In genomic region chr3:128555098-128555825, GRCh38 we compare ENCODE assay signal across 13 cellular contexts.
DNase-seq lines count a peak whose midpoint lies in the region; ATAC-seq, FAIRE-seq and TF ChIP-seq lines count a peak whose summit lies in the region.
"Had no signal": no experiment of that assay in that cellular context is flagged by ENCODE, and none has a peak within 500 bp of the region (broad histone marks: within the 10 kb centered on the region; RNA-seq: fewer than 3 reads in every experiment).

No MANE protein-coding gene starts in this region.

- POLR2A ChIA-PET in HepG2 (lab: Yijun Ruan, JAX) = no interaction called here
- POLR2A ChIA-PET in naive thymus-derived CD8-positive, alpha-beta T cell (lab: Charles Lee) = no interaction called here

- no peaks in the 10 kb centered on the region for H3K36me3 Mint-ChIP-seq in naive thymus-derived CD8-positive, alpha-beta T cell

- BruUV-seq in HepG2 (replicated peaks; lab: Mats Ljungman, UMichigan) = no TSS peak

- H3K27ac Mint-ChIP-seq in naive thymus-derived CD8-positive, alpha-beta T cell = peak overlapping the region in 1 of 10 donors; percentile 71
- H3K27ac Mint-ChIP-seq: activated T-helper 2 cell treated with anti-CD3 and anti-CD28 coated beads, Interferon-gamma antibody, Interleukin-2, Interleukin-4, amounts not matched to agents 10 μg/mL and 5 μg/mL and 100 μg/mL, durations not matched to agents 14 hours and 24 hours and 36 hours had no signal

- WGBS in liver = 6% methylated on average over 68 of the region's 68 CpGs
- 23% methylated on average over 8 of the region's 68 CpGs for WGBS in HepG2 (ENCODE audit: low lambda C conversion rate)

- no peaks in the 10 kb centered on the region for H4K20me1 ChIP-seq in HepG2 (ENCODE audit: insufficient read depth, low read length)

- H3K27ac ChIP-seq in liver (ENCODE audit: low read depth in 1 of 2, low read length in 2 of 2) (no peak overlapping the region), HepG2 (ENCODE audit: extremely low read length, insufficient read depth, low read length) (no peak overlapping the region)
- H3K27ac ChIP-seq: C4-2B, prostate gland had no signal

- H3K79me2 ChIP-seq in HepG2 (ENCODE audit: insufficient read depth, low read length) = no peaks in the 10 kb centered on the region

- no peak for FAIRE-seq in HepG2 (lab: Jason Lieb, UNC)

- TF ChIP-seq POLR2A in HepG2 (IDR thresholded peaks at IDR 0.05; ENCODE audit: insufficient read depth in 1 of 2, low read depth in 2 of 2, low read length in 2 of 2) = no peak

- intact Hi-C loops in HepG2 (cut with micrococcal nuclease; ENCODE audit: unreplicated experiment) (no loop called here), Right ventricle myocardium superior (cut with DNase I) (no loop called here), head of caudate nucleus (cut with DNase I) (no loop called here)

- DNase-seq in HepG2 (ENCODE audit: low spot score) (no peak), Right ventricle myocardium superior (peak; percentile 76), head of caudate nucleus (no peak)
- no peak for DNase-seq in naive thymus-derived CD8-positive, alpha-beta T cell
- DNase-seq: dorsolateral prefrontal cortex, NCI-H1694 treated with DMSO at 0.1 percent for 48 hours had no signal

- H3K9me3 ChIP-seq in liver (ENCODE audit: control insufficient read depth in 4 of 4, low read length in 3 of 4) (no peaks in the 10 kb centered on the region), HepG2 (ENCODE audit: low read length) (no peaks in the 10 kb centered on the region)
- H3K9me3 ChIP-seq: prostate gland had no signal

- H3K4me3 Mint-ChIP-seq in naive thymus-derived CD8-positive, alpha-beta T cell = peak overlapping the region in 3 of 10 donors; percentile 43 to 58 (median 54)

- H3K4me1 ChIP-seq in liver (ENCODE audit: control insufficient read depth in 4 of 4, insufficient read depth in 4 of 4, low read length in 3 of 4) = no peaks in the 10 kb centered on the region
- peaks cover 17% of the 10 kb centered on the region; the same call in 1 of the 2 replicates for H3K4me1 ChIP-seq in HepG2 (ENCODE audit: insufficient read depth, low read length)
- H3K4me1 ChIP-seq: prostate gland had no signal

- ATAC-seq in HepG2 = no peak
- peak; percentile 65 for ATAC-seq in Right ventricle myocardium superior (ENCODE audit: poor library complexity)
- peak; percentile 25 to 35 for ATAC-seq in naive thymus-derived CD8-positive, alpha-beta T cell
- no peak for ATAC-seq in HG03139 (IDR thresholded peaks at IDR 0.05; ENCODE audit: unreplicated experiment)
- no peak for ATAC-seq in GM21423 (IDR thresholded peaks at IDR 0.05; ENCODE audit: unreplicated experiment)
- ATAC-seq in GM18519 (IDR thresholded peaks at IDR 0.05; ENCODE audit: low FRiP score, unreplicated experiment) = no peak

- TF ChIP-seq CTCF in liver (IDR thresholded peaks at IDR 0.05; ENCODE audit: low read depth, low read length, missing input control) (no peak), HepG2 (CRISPR knock-in tag; IDR thresholded peaks at IDR 0.05) (no peak)

- H3K9ac ChIP-seq in liver (ENCODE audit: low read depth in 1 of 2, low read length in 2 of 2) = no peak overlapping the region
- no peak overlapping the region for H3K9ac ChIP-seq in HepG2 (ENCODE audit: insufficient read depth, low read depth, low read length)

- H3K4me2 ChIP-seq in HepG2 (ENCODE audit: low read depth, low read length) = no peak overlapping the region

- H3K36me3 ChIP-seq in liver (ENCODE audit: control insufficient read depth in 4 of 4, insufficient read depth in 3 of 4, low read depth in 1 of 4, low read length in 3 of 4) = no peaks in the 10 kb centered on the region
- H3K36me3 ChIP-seq in HepG2 (replicated peaks in 1 of 2; ENCODE audit: control insufficient read depth in 1 of 2, insufficient read depth in 2 of 2, low read length in 2 of 2) = no peaks in the 10 kb centered on the region
- H3K36me3 ChIP-seq: prostate gland had no signal

- peaks cover 0 to 10% (median 0%) of the 10 kb centered on the region in 9 donors for H3K9me3 Mint-ChIP-seq in naive thymus-derived CD8-positive, alpha-beta T cell
- H3K9me3 Mint-ChIP-seq: activated T-helper 2 cell treated with anti-CD3 and anti-CD28 coated beads, Interferon-gamma antibody, Interleukin-2, Interleukin-4, amounts not matched to agents 10 μg/mL and 5 μg/mL and 100 μg/mL, durations not matched to agents 14 hours and 24 hours and 36 hours had no signal

- H3K27me3 ChIP-seq in liver (ENCODE audit: control insufficient read depth in 4 of 4, insufficient read depth in 4 of 4, low read length in 3 of 4) (peaks cover 0 to 17% (median 0%) of the 10 kb centered on the region in 4 donors), HepG2 (ENCODE audit: control insufficient read depth in 1 of 2, insufficient read depth in 2 of 2, low read length in 2 of 2) (peaks cover 10 to 62% of the 10 kb centered on the region in 2 experiments)

- H3K4me3 ChIP-seq in liver (ENCODE audit: low read depth in 1 of 3, low read length in 3 of 3) (no peak overlapping the region), HepG2 (replicated peaks in 1 of 3; ENCODE audit: insufficient read depth in 1 of 3, low read depth in 2 of 3, low read length in 3 of 3) (no peak overlapping the region)

- TF ChIP-seq RAD21 in liver (IDR thresholded peaks at IDR 0.05) (no peak), HepG2 (CRISPR knock-in tag; IDR thresholded peaks at IDR 0.05) (no peak)

- H3K27me3 Mint-ChIP-seq in naive thymus-derived CD8-positive, alpha-beta T cell = peaks cover 34 to 79% (median 54%) of the 10 kb centered on the region in 5 donors

- peaks cover 8 to 12% (median 11%) of the 10 kb centered on the region in 4 donors for H3K4me1 Mint-ChIP-seq in naive thymus-derived CD8-positive, alpha-beta T cell

- CTCF ChIA-PET in HepG2 (lab: Yijun Ruan, JAX; ENCODE audit: low intra/inter-chr PET ratio, low total read pairs) = no interaction called here

- no peak overlapping the region for H2AFZ ChIP-seq in HepG2 (ENCODE audit: low read length)

- in situ Hi-C loops in HepG2 (cut with HindIII; ENCODE audit: extremely low pct_ligation_motif_present, low pct_unique_long_range_greater_than_20kb) = no loop called here

- TF ChIP-seq EP300 in HepG2 (IDR thresholded peaks at IDR 0.05; ENCODE audit: low read depth in 2 of 2, low read length in 2 of 2) (no peak), HepG2 (CRISPR knock-in tag; IDR thresholded peaks at IDR 0.05; ENCODE audit: borderline replicate concordance) (no peak)

TF ChIP-seq in liver, 16 proteins besides CTCF, POLR2A, EP300 and RAD21:
- TF ChIP-seq SP1 (IDR thresholded peaks at IDR 0.05) = peak; percentile 26
- no peak for TF ChIP-seq MAX (IDR thresholded peaks at IDR 0.05)

TF ChIP-seq in HepG2, 621 proteins besides CTCF, POLR2A, EP300 and RAD21:
- TF ChIP-seq ZNF503 (CRISPR knock-in tag; IDR thresholded peaks at IDR 0.05) (no peak), GTF3A (CRISPR knock-in tag; conservative IDR thresholded peaks at IDR 0.05) (no peak), TBP (CRISPR knock-in tag; IDR thresholded peaks at IDR 0.05) (no peak), NFYC (CRISPR knock-in tag; IDR thresholded peaks at IDR 0.05) (no peak), FOXK1 (CRISPR knock-in tag; IDR thresholded peaks at IDR 0.05; ENCODE audit: borderline replicate concordance, low read depth) (no peak), ZNF768 (CRISPR knock-in tag; IDR thresholded peaks at IDR 0.05) (no peak), ZNF576 (CRISPR knock-in tag; IDR thresholded peaks at IDR 0.05) (no peak), SP4 (CRISPR knock-in tag; IDR thresholded peaks at IDR 0.05) (no peak), JDP2 (CRISPR knock-in tag; IDR thresholded peaks at IDR 0.05; ENCODE audit: borderline replicate concordance) (no peak)
TF ChIP-seq in HepG2: peak in this region for 0.

Comparison
In these comparisons a context has a peak if more than half of its experiments do, and no peak if none do; other contexts are left out.
1. ATAC-seq: peak in Right ventricle myocardium superior (single experiment) and naive thymus-derived CD8-positive, alpha-beta T cell (2 of 2); none in HepG2 (single experiment), HG03139 (single experiment), GM21423 (single experiment) and GM18519 (single experiment).